ENCODE assay signal across 1 cellular context in the genomic region with DNA sequence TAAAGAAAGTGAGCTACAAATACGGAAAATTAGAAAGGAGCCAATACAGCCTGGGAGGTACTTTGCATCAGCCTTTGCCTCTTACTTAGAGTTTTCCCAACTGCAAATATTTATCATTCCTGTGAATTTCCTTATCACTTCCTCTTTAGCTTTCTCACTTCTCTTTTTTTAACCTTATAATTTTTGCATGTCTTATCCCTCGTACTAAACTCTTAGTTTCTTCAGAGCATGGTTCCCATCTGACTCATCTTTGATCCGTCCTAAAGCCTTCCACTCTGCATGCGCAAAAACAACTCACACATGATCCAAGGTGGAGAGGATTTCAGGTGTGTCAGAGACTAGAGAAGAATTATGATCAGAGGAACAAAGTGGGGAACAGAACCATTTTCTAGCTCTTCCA.
TF ChIP-seq lines count a peak whose summit lies in the region.

No MANE protein-coding gene starts in this region.

TF ChIP-seq in HepG2, 621 proteins besides CTCF, POLR2A, EP300 and RAD21:
- TF ChIP-seq ZBTB39 (CRISPR knock-in tag; IDR thresholded peaks at IDR 0.05) (no peak), PAXIP1 (CRISPR knock-in tag; conservative IDR thresholded peaks at IDR 0.05) (no peak), ZNF703 (CRISPR knock-in tag; IDR thresholded peaks at IDR 0.05; ENCODE audit: borderline replicate concordance) (no peak), SRY (CRISPR knock-in tag; IDR thresholded peaks at IDR 0.05) (no peak), YEATS4 (CRISPR knock-in tag; IDR thresholded peaks at IDR 0.05; ENCODE audit: borderline replicate concordance) (no peak), ZNF33A (CRISPR knock-in tag; IDR thresholded peaks at IDR 0.05; ENCODE audit: borderline replicate concordance) (no peak), BRCA1 (CRISPR knock-in tag; IDR thresholded peaks at IDR 0.05) (no peak), HNRNPK (IDR thresholded peaks at IDR 0.05; ENCODE audit: low read depth, low read length, poor library complexity, severe bottlenecking) (no peak), HNF4A (CRISPR knock-in tag; IDR thresholded peaks at IDR 0.05) (no peak), PRPF4 (IDR thresholded peaks at IDR 0.05; ENCODE audit: low read depth, low read length, poor library complexity, severe bottlenecking) (no peak), LRRFIP1 (CRISPR knock-in tag; conservative IDR thresholded peaks at IDR 0.05) (no peak), ZNF629 (CRISPR knock-in tag; conservative IDR thresholded peaks at IDR 0.05) (no peak), PHB2 (IDR thresholded peaks at IDR 0.05; ENCODE audit: partially characterized antibody) (no peak), SATB2 (CRISPR knock-in tag; IDR thresholded peaks at IDR 0.05) (no peak), NFE2L2 (IDR thresholded peaks at IDR 0.05; ENCODE audit: low read length) (no peak), ZNF224 (CRISPR knock-in tag; IDR thresholded peaks at IDR 0.05) (no peak), ZNF512B (CRISPR knock-in tag; IDR thresholded peaks at IDR 0.05; ENCODE audit: borderline replicate concordance) (no peak), HHEX (CRISPR knock-in tag; IDR thresholded peaks at IDR 0.05) (no peak)
